Comparison of ENCODE assay signal across 12 cellular contexts in genomic region chr15:85406916-85407315, GRCh38. TPM values are rescaled to one million over a fixed set of nuclear protein-coding genes. Genes with fewer than 3 reads are reported as not detected.
DNase-seq lines count a peak whose midpoint lies in the region; ATAC-seq and TF ChIP-seq lines count a peak whose summit lies in the region.
"Had no signal": no experiment of that assay in that cellular context is flagged by ENCODE, and none has a peak within 500 bp of the region (broad histone marks: within the 10 kb centered on the region; RNA-seq: fewer than 3 reads in every experiment).

No MANE protein-coding gene starts in this region.

- in situ Hi-C loops in gastrocnemius medialis (cut with MboI; ENCODE audit: low sequenced_read_pairs in 4 of 4): no loop called here

- intact Hi-C loops in spleen (cut with DNase I; ENCODE audit: low total_unique reads) (no loop called here), gastrocnemius medialis (cut with DNase I; ENCODE audit: low total_unique reads) (no loop called here), tibial artery (cut with DNase I; ENCODE audit: low total_unique reads) (no loop called here)

- ATAC-seq in gastrocnemius medialis: no peak

- H3K27me3 Mint-ChIP-seq in activated naive CD4-positive, alpha-beta T cell treated with anti-CD3 and anti-CD28 coated beads, Interleukin-2, amount 50 U/mL, for 24 hours: no peaks in the 10 kb centered on the region

- 92 to 97% (median 94%) methylated on average over 4 of the region's 4 CpGs for WGBS in spleen, 5 donors

- H3K4me1 Mint-ChIP-seq in activated naive CD4-positive, alpha-beta T cell treated with anti-CD3 and anti-CD28 coated beads, Interleukin-2, amount 50 U/mL, for 24 hours: peaks cover 88% of the 10 kb centered on the region

- H3K4me3 ChIP-seq in cardiac fibroblast (replicated peaks in 1 of 2; ENCODE audit: low read depth in 2 of 2, low read length in 2 of 2): no peak overlapping the region
- H3K4me3 ChIP-seq in spleen: no peak overlapping the region
- no peak overlapping the region for H3K4me3 ChIP-seq in gastrocnemius medialis
- no peak overlapping the region for H3K4me3 ChIP-seq in tibial artery
- H3K4me3 ChIP-seq: stomach had no signal

- H3K9me3 ChIP-seq in spleen (no peaks in the 10 kb centered on the region), gastrocnemius medialis (no peaks in the 10 kb centered on the region), tibial artery (no peaks in the 10 kb centered on the region)
- H3K9me3 ChIP-seq: stomach had no signal

- TF ChIP-seq POLR2A in spleen (IDR thresholded peaks at IDR 0.05) (no peak), gastrocnemius medialis (IDR thresholded peaks at IDR 0.05) (no peak)

- H3K27ac Mint-ChIP-seq in activated naive CD4-positive, alpha-beta T cell treated with anti-CD3 and anti-CD28 coated beads, Interleukin-2, amount 50 U/mL, for 24 hours: peak overlapping the region; percentile 98

- H3K9me3 Mint-ChIP-seq in activated naive CD4-positive, alpha-beta T cell treated with anti-CD3 and anti-CD28 coated beads, Interleukin-2, amount 50 U/mL, for 24 hours: peaks cover 5% of the 10 kb centered on the region

- DNase-seq in activated naive CD4-positive, alpha-beta T cell (lab: John Stamatoyannopoulos, UW): no peak
- DNase-seq in RPMI7951 (ENCODE audit: low read depth): peak; percentile 26
- DNase-seq in cardiac fibroblast (ENCODE audit: low read depth in 2 of 2): peak; percentile 33 to 55
- no peak for DNase-seq in spleen
- DNase-seq in gastrocnemius medialis: no peak
- no peak for DNase-seq in tibial artery
- no peak for DNase-seq in stimulated activated CD4-positive, alpha-beta T cell treated with anti-CD3 and anti-CD28 coated beads, Interleukin-4, amount 100 ng/mL, for 1 hour
- DNase-seq: activated CD8-positive, alpha-beta memory T cell treated with anti-CD3 and anti-CD28 coated beads for 24 hours; NCI-H446 treated with DMSO at 0.1 percent for 48 hours; nucleus accumbens; stomach had no signal

- H3K4me1 ChIP-seq in spleen (peaks cover 22 to 100% (median 69%) of the 10 kb centered on the region in 6 donors), gastrocnemius medialis (peaks cover 40 to 41% of the 10 kb centered on the region in 2 donors), tibial artery (peaks cover 0 to 67% (median 49%) of the 10 kb centered on the region in 4 donors)

- no peaks in the 10 kb centered on the region for H3K36me3 ChIP-seq in spleen
- no peaks in the 10 kb centered on the region for H3K36me3 ChIP-seq in gastrocnemius medialis
- no peaks in the 10 kb centered on the region for H3K36me3 ChIP-seq in tibial artery
- H3K36me3 ChIP-seq: stomach had no signal

- H3K27me3 ChIP-seq in spleen (replicated peaks in 1 of 7): no peaks in the 10 kb centered on the region
- H3K27me3 ChIP-seq in gastrocnemius medialis: no peaks in the 10 kb centered on the region
- no peaks in the 10 kb centered on the region for H3K27me3 ChIP-seq in tibial artery
- H3K27me3 ChIP-seq: stomach had no signal

- H3K27ac ChIP-seq in spleen: peak overlapping the region in 6 of 8 donors; percentile 53 to 81 (median 61)
- no peak overlapping the region for H3K27ac ChIP-seq in gastrocnemius medialis
- H3K27ac ChIP-seq in tibial artery: no peak overlapping the region

- peak overlapping the region; percentile 41 for H3K4me3 Mint-ChIP-seq in activated naive CD4-positive, alpha-beta T cell treated with anti-CD3 and anti-CD28 coated beads, Interleukin-2, amount 50 U/mL, for 24 hours

- TF ChIP-seq CTCF in cardiac fibroblast (IDR thresholded peaks at IDR 0.05; ENCODE audit: low read depth, low read length): no peak
- TF ChIP-seq CTCF in spleen (IDR thresholded peaks at IDR 0.05 in 8 of 11, conservative IDR thresholded peaks at IDR 0.05 in 3 of 11): no peak
- no peak for TF ChIP-seq CTCF in gastrocnemius medialis (IDR thresholded peaks at IDR 0.05 in 4 of 5, conservative IDR thresholded peaks at IDR 0.05 in 1 of 5)
- TF ChIP-seq CTCF in tibial artery (IDR thresholded peaks at IDR 0.05): no peak

- peaks cover 9% of the 10 kb centered on the region for H3K36me3 Mint-ChIP-seq in activated naive CD4-positive, alpha-beta T cell treated with anti-CD3 and anti-CD28 coated beads, Interleukin-2, amount 50 U/mL, for 24 hours

RNA-seq across cellular contexts. Expression of gene AKAP13, which starts 26.5 kb away (rescaled TPM):
- 27.3 and 28.5 TPM in 2 replicates for total RNA-seq in RPMI7951 (2014; rRNA removed; shearing (Covaris generic))
- 100 to 1,000 TPM; 228 to 413 (median 271) TPM for total RNA-seq in spleen
- 10 to 100 TPM; 35.4 to 68.8 (median 59.4) TPM for polyA plus RNA-seq in spleen
- total RNA-seq in gastrocnemius medialis: 100 to 1,000 TPM; 127 to 481 (median 172) TPM

Comparison
In these comparisons a context has a peak if more than half of its experiments do, and no peak if none do; other contexts are left out.
1. DNase-seq: peak in RPMI7951 (single experiment) and cardiac fibroblast (2 of 2); none in activated naive CD4-positive, alpha-beta T cell (0 of 4), spleen (single experiment), gastrocnemius medialis (0 of 2), tibial artery (0 of 2) and stimulated activated CD4-positive, alpha-beta T cell treated with anti-CD3 and anti-CD28 coated beads, Interleukin-4, amount 100 ng/mL, for 1 hour (single experiment).
2. H3K27ac ChIP-seq: peak in spleen (6 of 8); none in gastrocnemius medialis (0 of 4) and tibial artery (0 of 2).